1 cellular context compared by ENCODE assay signal in genomic region chr20:47238780-47239769, GRCh38.
TF ChIP-seq lines count a peak whose summit lies in the region.

No MANE protein-coding gene starts in this region.

TF ChIP-seq in HepG2, 621 proteins besides CTCF, POLR2A, EP300 and RAD21 (continued from another document):
- TF ChIP-seq, protein P1, sequence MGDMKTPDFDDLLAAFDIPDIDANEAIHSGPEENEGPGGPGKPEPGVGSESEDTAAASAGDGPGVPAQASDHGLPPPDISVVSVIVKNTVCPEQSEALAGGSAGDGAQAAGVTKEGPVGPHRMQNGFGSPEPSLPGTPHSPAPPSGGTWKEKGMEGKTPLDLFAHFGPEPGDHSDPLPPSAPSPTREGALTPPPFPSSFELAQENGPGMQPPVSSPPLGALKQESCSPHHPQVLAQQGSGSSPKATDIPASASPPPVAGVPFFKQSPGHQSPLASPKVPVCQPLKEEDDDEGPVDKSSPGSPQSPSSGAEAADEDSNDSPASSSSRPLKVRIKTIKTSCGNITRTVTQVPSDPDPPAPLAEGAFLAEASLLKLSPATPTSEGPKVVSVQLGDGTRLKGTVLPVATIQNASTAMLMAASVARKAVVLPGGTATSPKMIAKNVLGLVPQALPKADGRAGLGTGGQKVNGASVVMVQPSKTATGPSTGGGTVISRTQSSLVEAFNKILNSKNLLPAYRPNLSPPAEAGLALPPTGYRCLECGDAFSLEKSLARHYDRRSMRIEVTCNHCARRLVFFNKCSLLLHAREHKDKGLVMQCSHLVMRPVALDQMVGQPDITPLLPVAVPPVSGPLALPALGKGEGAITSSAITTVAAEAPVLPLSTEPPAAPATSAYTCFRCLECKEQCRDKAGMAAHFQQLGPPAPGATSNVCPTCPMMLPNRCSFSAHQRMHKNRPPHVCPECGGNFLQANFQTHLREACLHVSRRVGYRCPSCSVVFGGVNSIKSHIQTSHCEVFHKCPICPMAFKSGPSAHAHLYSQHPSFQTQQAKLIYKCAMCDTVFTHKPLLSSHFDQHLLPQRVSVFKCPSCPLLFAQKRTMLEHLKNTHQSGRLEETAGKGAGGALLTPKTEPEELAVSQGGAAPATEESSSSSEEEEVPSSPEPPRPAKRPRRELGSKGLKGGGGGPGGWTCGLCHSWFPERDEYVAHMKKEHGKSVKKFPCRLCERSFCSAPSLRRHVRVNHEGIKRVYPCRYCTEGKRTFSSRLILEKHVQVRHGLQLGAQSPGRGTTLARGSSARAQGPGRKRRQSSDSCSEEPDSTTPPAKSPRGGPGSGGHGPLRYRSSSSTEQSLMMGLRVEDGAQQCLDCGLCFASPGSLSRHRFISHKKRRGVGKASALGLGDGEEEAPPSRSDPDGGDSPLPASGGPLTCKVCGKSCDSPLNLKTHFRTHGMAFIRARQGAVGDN (CRISPR knock-in tag; IDR thresholded peaks at IDR 0.05): peak; percentile 39
- TF ChIP-seq MEIS1 (CRISPR knock-in tag; IDR thresholded peaks at IDR 0.05; ENCODE audit: borderline replicate concordance) (peak; percentile 40; the same call in 1 of the 2 replicates), REPIN1 (CRISPR knock-in tag; IDR thresholded peaks at IDR 0.05; ENCODE audit: borderline replicate concordance, low read depth) (no peak), RBM22 (optimal IDR thresholded peaks at IDR 0.05; ENCODE audit: low read length) (peak; percentile 93), SNRNP70 (IDR thresholded peaks at IDR 0.05; ENCODE audit: low read depth, low read length) (no peak), ZNF530 (CRISPR knock-in tag; IDR thresholded peaks at IDR 0.05; ENCODE audit: low read depth) (no peak), MAFF (IDR thresholded peaks at IDR 0.05; ENCODE audit: low read depth, low read length) (no peak), HNF1A (IDR thresholded peaks at IDR 0.05; ENCODE audit: low read depth) (no peak), HNF1A (CRISPR knock-in tag; IDR thresholded peaks at IDR 0.05; ENCODE audit: borderline replicate concordance) (0 out of 2 replicates have a peak, but pooled peaks have one; percentile 29), PCBP2 (optimal IDR thresholded peaks at IDR 0.05; ENCODE audit: low read depth, low read length, poor library complexity, severe bottlenecking) (no peak), ZNF296 (CRISPR knock-in tag; conservative IDR thresholded peaks at IDR 0.05) (no peak), AGO2 (optimal IDR thresholded peaks at IDR 0.05; ENCODE audit: low read depth, low read length) (peak; percentile 97)
- TF ChIP-seq, protein P2, sequence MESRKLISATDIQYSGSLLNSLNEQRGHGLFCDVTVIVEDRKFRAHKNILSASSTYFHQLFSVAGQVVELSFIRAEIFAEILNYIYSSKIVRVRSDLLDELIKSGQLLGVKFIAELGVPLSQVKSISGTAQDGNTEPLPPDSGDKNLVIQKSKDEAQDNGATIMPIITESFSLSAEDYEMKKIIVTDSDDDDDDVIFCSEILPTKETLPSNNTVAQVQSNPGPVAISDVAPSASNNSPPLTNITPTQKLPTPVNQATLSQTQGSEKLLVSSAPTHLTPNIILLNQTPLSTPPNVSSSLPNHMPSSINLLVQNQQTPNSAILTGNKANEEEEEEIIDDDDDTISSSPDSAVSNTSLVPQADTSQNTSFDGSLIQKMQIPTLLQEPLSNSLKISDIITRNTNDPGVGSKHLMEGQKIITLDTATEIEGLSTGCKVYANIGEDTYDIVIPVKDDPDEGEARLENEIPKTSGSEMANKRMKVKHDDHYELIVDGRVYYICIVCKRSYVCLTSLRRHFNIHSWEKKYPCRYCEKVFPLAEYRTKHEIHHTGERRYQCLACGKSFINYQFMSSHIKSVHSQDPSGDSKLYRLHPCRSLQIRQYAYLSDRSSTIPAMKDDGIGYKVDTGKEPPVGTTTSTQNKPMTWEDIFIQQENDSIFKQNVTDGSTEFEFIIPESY (CRISPR knock-in tag; IDR thresholded peaks at IDR 0.05): peak; percentile 37; the same call in 1 of the 2 replicates
- TF ChIP-seq, protein P3, sequence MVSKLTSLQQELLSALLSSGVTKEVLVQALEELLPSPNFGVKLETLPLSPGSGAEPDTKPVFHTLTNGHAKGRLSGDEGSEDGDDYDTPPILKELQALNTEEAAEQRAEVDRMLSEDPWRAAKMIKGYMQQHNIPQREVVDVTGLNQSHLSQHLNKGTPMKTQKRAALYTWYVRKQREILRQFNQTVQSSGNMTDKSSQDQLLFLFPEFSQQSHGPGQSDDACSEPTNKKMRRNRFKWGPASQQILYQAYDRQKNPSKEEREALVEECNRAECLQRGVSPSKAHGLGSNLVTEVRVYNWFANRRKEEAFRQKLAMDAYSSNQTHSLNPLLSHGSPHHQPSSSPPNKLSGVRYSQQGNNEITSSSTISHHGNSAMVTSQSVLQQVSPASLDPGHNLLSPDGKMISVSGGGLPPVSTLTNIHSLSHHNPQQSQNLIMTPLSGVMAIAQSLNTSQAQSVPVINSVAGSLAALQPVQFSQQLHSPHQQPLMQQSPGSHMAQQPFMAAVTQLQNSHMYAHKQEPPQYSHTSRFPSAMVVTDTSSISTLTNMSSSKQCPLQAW (CRISPR knock-in tag; IDR thresholded peaks at IDR 0.05): 0 out of 2 replicates have a peak, but pooled peaks have one; percentile 33
